22 cellular contexts compared by ENCODE assay signal in genomic region chr6:137417411-137417810, GRCh38.
DNase-seq lines count a peak whose midpoint lies in the region; ATAC-seq, FAIRE-seq and TF ChIP-seq lines count a peak whose summit lies in the region.
"Had no signal": no experiment of that assay in that cellular context is flagged by ENCODE, and none has a peak within 500 bp of the region (broad histone marks: within the 10 kb centered on the region; RNA-seq: fewer than 3 reads in every experiment).

No MANE protein-coding gene starts in this region.

- H3K36me3 Mint-ChIP-seq in HFFc6 (ENCODE audit: low read depth) (no peaks in the 10 kb centered on the region), glutamatergic neuron (ENCODE audit: unreplicated experiment) (no peaks in the 10 kb centered on the region)
- H3K36me3 Mint-ChIP-seq: naive thymus-derived CD4-positive, alpha-beta T cell; T-cell; type B pancreatic cell had no signal

- no peak overlapping the region for H3K4me3 ChIP-seq in bronchial epithelial cell (ENCODE audit: low read depth, low read length)
- H3K4me3 ChIP-seq: heart left ventricle, ovary, right atrium auricular region, stomach had no signal

- peaks cover 6% of the 10 kb centered on the region for H3K27me3 ChIP-seq in bronchial epithelial cell (ENCODE audit: control insufficient read depth, insufficient read depth, low read length)
- H3K27me3 ChIP-seq: ovary, right atrium auricular region, stomach had no signal

- H3K4me1 Mint-ChIP-seq in HFFc6 (ENCODE audit: low read depth) (peaks cover 28% of the 10 kb centered on the region), glutamatergic neuron (ENCODE audit: low read depth, unreplicated experiment) (peaks cover 43% of the 10 kb centered on the region)

- no peak for ATAC-seq in GM21390 (IDR thresholded peaks at IDR 0.05; ENCODE audit: unreplicated experiment)
- ATAC-seq: activated naive CD4-positive, alpha-beta T cell treated with anti-CD3 and anti-CD28 coated beads, Interleukin-2, amount 50 U/mL, for 72 hours; esophagus mucosa; left colon; naive thymus-derived CD4-positive, alpha-beta T cell; T-cell had no signal

- peak overlapping the region; percentile 29; the same call in 1 of the 2 replicates for H3K27ac Mint-ChIP-seq in HFFc6
- peak overlapping the region; percentile 78 for H3K27ac Mint-ChIP-seq in glutamatergic neuron (ENCODE audit: unreplicated experiment)
- H3K27ac Mint-ChIP-seq: activated CD4-positive, alpha-beta T cell treated with anti-CD3 and anti-CD28 coated beads, Interleukin-2, amount 10 ng/mL, durations not matched to agents 24 days and 14 days; activated naive CD4-positive, alpha-beta T cell treated with anti-CD3 and anti-CD28 coated beads, Interleukin-2, amount 50 U/mL, for 72 hours; T-cell had no signal

- DNase-seq in AG08395 (ENCODE audit: low spot score) (peak; percentile 5), HFFc6 (no peak), bronchial epithelial cell (ENCODE audit: low read depth) (peak; percentile 2), glutamatergic neuron (no peak), UCSD-AML1 (lab: John Stamatoyannopoulos, UW; ENCODE audit: unreplicated experiment) (no peak), DMS153 treated with DMSO at 0.1 percent for 48 hours (lab: John Stamatoyannopoulos, UW; ENCODE audit: unreplicated experiment) (no peak), ureter (ENCODE audit: low spot score) (no peak)
- DNase-seq: activated CD4-positive, alpha-beta T cell treated with anti-CD3 and anti-CD28 coated beads, Interleukin-2, amount 10 ng/mL, durations not matched to agents 24 days and 14 days; effector CD8-positive, alpha-beta T cell; heart left ventricle; left colon; naive thymus-derived CD4-positive, alpha-beta T cell; NCI-H345; ovary; Right ventricle myocardium superior; stomach; T-cell had no signal

- H3K4me3 Mint-ChIP-seq in HFFc6 (no peak overlapping the region), glutamatergic neuron (ENCODE audit: unreplicated experiment) (peak overlapping the region; percentile 16)
- H3K4me3 Mint-ChIP-seq: activated CD4-positive, alpha-beta T cell treated with anti-CD3 and anti-CD28 coated beads, Interleukin-2, amount 10 ng/mL, durations not matched to agents 24 days and 14 days; naive thymus-derived CD4-positive, alpha-beta T cell; T-cell; type B pancreatic cell had no signal

- no peak for TF ChIP-seq CTCF in HFFc6 (IDR thresholded peaks at IDR 0.05)
- no peak for TF ChIP-seq CTCF in bronchial epithelial cell (IDR thresholded peaks at IDR 0.05; ENCODE audit: insufficient read depth, low read length, severe bottlenecking)
- TF ChIP-seq CTCF in glutamatergic neuron (IDR thresholded peaks at IDR 0.05; ENCODE audit: partially characterized antibody, unreplicated experiment) = no peak

- H3K27me3 Mint-ChIP-seq in HFFc6 (ENCODE audit: insufficient read depth) = peaks cover 8% of the 10 kb centered on the region
- no peaks in the 10 kb centered on the region for H3K27me3 Mint-ChIP-seq in glutamatergic neuron (ENCODE audit: unreplicated experiment)
- H3K27me3 Mint-ChIP-seq: T-cell had no signal

- no peak for FAIRE-seq in bronchial epithelial cell (lab: Jason Lieb, UNC)

- no peaks in the 10 kb centered on the region for H3K36me3 ChIP-seq in bronchial epithelial cell (ENCODE audit: control insufficient read depth, insufficient read depth, low read length)
- H3K36me3 ChIP-seq: heart left ventricle, ovary, right atrium auricular region, stomach had no signal

- H3K9me3 Mint-ChIP-seq in HFFc6 (no peaks in the 10 kb centered on the region), glutamatergic neuron (ENCODE audit: unreplicated experiment) (peaks cover 4% of the 10 kb centered on the region)
- H3K9me3 Mint-ChIP-seq: activated CD4-positive, alpha-beta T cell treated with anti-CD3 and anti-CD28 coated beads, Interleukin-2, amount 10 ng/mL, durations not matched to agents 24 days and 14 days; activated naive CD4-positive, alpha-beta T cell treated with anti-CD3 and anti-CD28 coated beads, Interleukin-2, amount 50 U/mL, for 72 hours; naive thymus-derived CD4-positive, alpha-beta T cell had no signal

Comparison
In these comparisons a context has a peak if more than half of its experiments do, and no peak if none do; other contexts are left out.
1. DNase-seq: peak in AG08395 (single experiment) and bronchial epithelial cell (single experiment); none in HFFc6 (single experiment), glutamatergic neuron (single experiment), UCSD-AML1 (single experiment), DMS153 treated with DMSO at 0.1 percent for 48 hours (single experiment) and ureter (single experiment).